Comparison of ENCODE assay signal across 8 cellular contexts in genomic region chr17:38504216-38504615, GRCh38.
"Had no signal": no experiment of that assay in that cellular context is flagged by ENCODE, and none has a peak within 500 bp of the region (broad histone marks: within the 10 kb centered on the region; RNA-seq: fewer than 3 reads in every experiment).

No MANE protein-coding gene starts in this region.

- H2AFZ ChIP-seq: GM23248 had no signal

- H3K9ac ChIP-seq: GM23248 had no signal

- H3K27ac ChIP-seq: GM23248, HL-60 had no signal

- DNase-seq: GOT3, IMR-90, KG1 had no signal

- H3K36me3 ChIP-seq: HAP-1 had no signal

- H3K9me3 ChIP-seq: HAP-1 had no signal

- ATAC-seq: HCT116, K562 had no signal

- H3K4me1 ChIP-seq: HAP-1 had no signal

- H3K4me3 ChIP-seq: GM23248, HAP-1, K562 had no signal
